ENCODE assay signal across 13 cellular contexts in the genomic region with DNA sequence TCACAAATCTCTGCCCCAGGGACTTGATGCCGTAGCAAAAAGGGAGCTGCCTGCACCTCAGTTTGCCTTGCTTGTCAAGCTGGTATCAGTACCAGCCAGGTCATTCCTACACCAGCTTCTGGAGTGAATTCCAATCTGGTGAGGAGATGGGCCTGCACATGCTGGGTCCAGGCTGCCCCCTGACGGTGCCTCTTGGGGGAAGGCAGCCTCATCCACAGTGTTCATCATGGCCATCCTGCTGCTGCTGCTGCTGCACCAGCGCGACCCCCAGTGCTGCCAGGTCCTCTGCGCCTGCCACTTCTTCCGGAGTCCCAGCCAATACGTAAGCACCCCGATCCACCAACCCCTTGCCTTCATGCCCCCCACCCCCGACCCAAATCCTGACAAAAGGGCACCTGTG. TPM values are rescaled to one million over a fixed set of nuclear protein-coding genes. Genes with fewer than 3 reads are reported as not detected.
DNase-seq lines count a peak whose midpoint lies in the region; ATAC-seq and TF ChIP-seq lines count a peak whose summit lies in the region.
"Had no signal": no experiment of that assay in that cellular context is flagged by ENCODE, and none has a peak within 500 bp of the region (broad histone marks: within the 10 kb centered on the region; RNA-seq: fewer than 3 reads in every experiment).

No MANE protein-coding gene starts in this region.

- DNase-seq in ELR (ENCODE audit: low read depth) (peak; percentile 78), RWPE2 (ENCODE audit: low spot score) (no peak), epithelial cell of esophagus (ENCODE audit: low read depth) (peak; percentile 69), neural progenitor cell (ENCODE audit: low spot score) (peak; percentile 26), HuH-7.5 (ENCODE audit: low spot score) (no peak), NOMO-1 treated with dmso at 0.1 percent for 144 hours (lab: John Stamatoyannopoulos, UW; ENCODE audit: unreplicated experiment) (no peak)
- DNase-seq: activated CD4-positive, alpha-beta T cell treated with anti-CD3 and anti-CD28 coated beads for 48 hours; small intestine; thyroid gland had no signal

- H4K20me1 ChIP-seq in neural progenitor cell (ENCODE audit: low read depth), result peaks cover 50% of the 10 kb centered on the region

- no peak overlapping the region for H3K4me2 ChIP-seq in neural progenitor cell

- no peaks in the 10 kb centered on the region for H3K9me3 Mint-ChIP-seq in neural progenitor cell
- H3K9me3 Mint-ChIP-seq: activated T-helper 17 cell treated with anti-CD3 and anti-CD28 coated beads, Interleukin-2, amount 50 U/mL, for 72 hours; nephron had no signal

- H3K4me1 Mint-ChIP-seq in neural progenitor cell, result peaks cover 40% of the 10 kb centered on the region

- peaks cover 34% of the 10 kb centered on the region for H3K36me3 ChIP-seq in RWPE2 (ENCODE audit: low read depth)
- peaks cover 7% of the 10 kb centered on the region for H3K36me3 ChIP-seq in neural progenitor cell

- H3K4me1 ChIP-seq in RWPE2 (ENCODE audit: insufficient read depth, poor library complexity, severe bottlenecking), result no peaks in the 10 kb centered on the region
- H3K4me1 ChIP-seq in neural progenitor cell, result peaks cover 14% of the 10 kb centered on the region

- no peaks in the 10 kb centered on the region for H3K9me3 ChIP-seq in RWPE2 (ENCODE audit: severe bottlenecking)
- H3K9me3 ChIP-seq in neural progenitor cell (ENCODE audit: low read depth), result no peaks in the 10 kb centered on the region
- H3K9me3 ChIP-seq: thyroid gland had no signal

- H3K27ac ChIP-seq in RWPE2 (ENCODE audit: poor library complexity, severe bottlenecking) (no peak overlapping the region), neural progenitor cell (no peak overlapping the region)
- H3K27ac ChIP-seq: thyroid gland had no signal

- H3K4me3 ChIP-seq in RWPE2 (ENCODE audit: severe bottlenecking) (no peak overlapping the region), epithelial cell of esophagus (ENCODE audit: low read length) (no peak overlapping the region), neural progenitor cell (no peak overlapping the region)
- H3K4me3 ChIP-seq: thyroid gland had no signal

- peaks cover 11% of the 10 kb centered on the region for H3K36me3 Mint-ChIP-seq in neural progenitor cell

- no peak overlapping the region for H3K9ac ChIP-seq in neural progenitor cell

- no peaks in the 10 kb centered on the region for H3K79me2 ChIP-seq in neural progenitor cell (ENCODE audit: low read depth)

- H2AFZ ChIP-seq in neural progenitor cell (replicated peaks), result no peak overlapping the region

- H3F3A ChIP-seq in neural progenitor cell (ENCODE audit: low read depth), result peaks cover 31% of the 10 kb centered on the region

- H3K27ac Mint-ChIP-seq in neural progenitor cell, result peak overlapping the region; percentile 81
- H3K27ac Mint-ChIP-seq: nephron had no signal

- H3K27me3 Mint-ChIP-seq in neural progenitor cell (ENCODE audit: insufficient read depth, low read depth), result peaks cover 11% of the 10 kb centered on the region
- H3K27me3 Mint-ChIP-seq: activated T-helper 17 cell treated with anti-CD3 and anti-CD28 coated beads, Interleukin-2, amount 50 U/mL, for 72 hours had no signal

- H3K4me3 Mint-ChIP-seq in neural progenitor cell, result peak overlapping the region; percentile 67
- H3K4me3 Mint-ChIP-seq: activated T-helper 17 cell treated with anti-CD3 and anti-CD28 coated beads, Interleukin-2, amount 50 U/mL, for 72 hours; nephron had no signal

- TF ChIP-seq CTCF in RWPE2 (IDR thresholded peaks at IDR 0.05; ENCODE audit: poor library complexity, severe bottlenecking) (peak; percentile 9), epithelial cell of esophagus (IDR thresholded peaks at IDR 0.05; ENCODE audit: insufficient read depth, low read depth, low read length, missing control alignments) (peak; percentile 14), neural progenitor cell (IDR thresholded peaks at IDR 0.05) (peak; percentile 12)

- H3K27me3 ChIP-seq in RWPE2 (ENCODE audit: insufficient read depth, poor library complexity, severe bottlenecking) (no peaks in the 10 kb centered on the region), neural progenitor cell (no peaks in the 10 kb centered on the region)
- H3K27me3 ChIP-seq: thyroid gland had no signal

- peak; percentile 57 for ATAC-seq in RWPE2 (ENCODE audit: low read depth)
- ATAC-seq in GM18861 (IDR thresholded peaks at IDR 0.05; ENCODE audit: unreplicated experiment), result no peak
- no peak for ATAC-seq in HG02678 (IDR thresholded peaks at IDR 0.05; ENCODE audit: unreplicated experiment)
- ATAC-seq: activated T-helper 17 cell treated with anti-CD3 and anti-CD28 coated beads, Interleukin-2, amount 50 U/mL, for 72 hours had no signal

RNA-seq across cellular contexts. Expression of a gene that starts 8.3 kb away (rescaled TPM):
- 39.1 and 50.4 TPM in 2 replicates for total RNA-seq in neural progenitor cell (ENCODE audit: low replicate concordance)

RNA-seq across cellular contexts. Expression of a gene that starts 8.3 kb away (rescaled TPM):
- 26.6 and 31.3 TPM in 2 replicates for total RNA-seq in neural progenitor cell (ENCODE audit: low replicate concordance)

RNA-seq across cellular contexts. Expression of a gene that starts 18.8 kb away (rescaled TPM):
- 12.2 and 33.0 TPM in 2 replicates for total RNA-seq in neural progenitor cell (ENCODE audit: low replicate concordance)

RNA-seq across cellular contexts. Expression of a gene that starts 32.6 kb away (rescaled TPM):
- total RNA-seq in neural progenitor cell (ENCODE audit: low replicate concordance), result 57.0 and 63.8 TPM in 2 replicates

Comparison
In these comparisons a context has a peak if more than half of its experiments do, and no peak if none do; other contexts are left out.
1. DNase-seq: peak in ELR (single experiment), epithelial cell of esophagus (single experiment) and neural progenitor cell (single experiment); none in RWPE2 (single experiment), HuH-7.5 (single experiment) and NOMO-1 treated with dmso at 0.1 percent for 144 hours (single experiment).
2. Peak in every context shown above with its lines, with median percentiles within 50 percentile points of each other: CTCF ChIP-seq.